Comparison of ENCODE assay signal across 16 cellular contexts in the genomic region with DNA sequence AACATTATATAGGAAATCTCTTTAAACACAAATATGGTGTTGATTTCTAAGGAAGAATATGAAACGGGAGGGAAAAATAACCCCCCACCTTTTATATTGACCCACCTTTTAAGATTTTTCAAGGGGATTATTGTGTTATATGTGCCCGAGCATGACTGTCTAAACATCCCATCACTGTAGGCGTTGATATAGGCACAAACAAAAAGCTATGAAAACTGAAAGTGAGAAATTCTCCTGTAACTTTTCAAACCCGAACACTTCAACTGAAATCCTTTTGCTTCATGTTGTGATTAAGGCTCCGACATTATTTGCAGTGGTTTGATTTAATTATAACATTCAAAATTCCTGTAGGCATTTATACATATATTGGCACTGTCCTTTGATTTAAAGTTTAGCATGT.
DNase-seq lines count a peak whose midpoint lies in the region; ATAC-seq and TF ChIP-seq lines count a peak whose summit lies in the region.
"Had no signal": no experiment of that assay in that cellular context is flagged by ENCODE, and none has a peak within 500 bp of the region (broad histone marks: within the 10 kb centered on the region; RNA-seq: fewer than 3 reads in every experiment).

No MANE protein-coding gene starts in this region.

- H3K4me1 ChIP-seq in SJCRH30 = 0 out of 2 replicates have a peak, but pooled peaks cover 3% of the 10 kb centered on the region
- H3K4me1 ChIP-seq in osteoblast (ENCODE audit: insufficient read depth, low read length) = no peaks in the 10 kb centered on the region
- H3K4me1 ChIP-seq: BLaER1 treated with 17β-estradiol and CSF1 and Interleukin-3, amounts not matched to agents 10 nM and 100 nM had no signal

- no peaks in the 10 kb centered on the region for H3K4me1 Mint-ChIP-seq in activated CD8-positive, alpha-beta T cell treated with anti-CD3 and anti-CD28 coated beads for 36 hours (ENCODE audit: low read depth)
- H3K4me1 Mint-ChIP-seq: B cell, GM23338 had no signal

- H3K9me3 ChIP-seq in MG63 = no peaks in the 10 kb centered on the region
- H3K9me3 ChIP-seq in SJCRH30 (replicated peaks) = no peaks in the 10 kb centered on the region
- H3K9me3 ChIP-seq in osteoblast (ENCODE audit: low read depth, low read length) = no peaks in the 10 kb centered on the region

- H3K4me3 ChIP-seq in AG10803 (ENCODE audit: low read length) (peak overlapping the region; percentile 3; the same call in 1 of the 2 replicates), MG63 (peak overlapping the region; percentile 24), SJCRH30 (peak overlapping the region; percentile 18; the same call in 1 of the 2 replicates), osteoblast (ENCODE audit: insufficient read depth, low read length) (no peak overlapping the region)
- H3K4me3 ChIP-seq: BLaER1 treated with 17β-estradiol and CSF1 and Interleukin-3, amounts not matched to agents 10 nM and 100 nM; GM23338 had no signal

- H3K4me2 ChIP-seq in osteoblast (ENCODE audit: insufficient read depth, low read length) = peak overlapping the region; percentile 34
- H3K4me2 ChIP-seq: BLaER1 treated with 17β-estradiol and CSF1 and Interleukin-3, amounts not matched to agents 10 nM and 100 nM; GM23338 had no signal

- DNase-seq in AG10803 (ENCODE audit: low read depth) (no peak), MG63 (no peak), SJCRH30 (peak in 1 of 2 experiments; percentile 11), osteoblast (ENCODE audit: insufficient read length, low spot score, missing footprints) (no peak)
- DNase-seq in activated CD8-positive, alpha-beta memory T cell treated with anti-CD3 and anti-CD28 coated beads, Interleukin-2, amount 50 U/mL, for 48 hours = no peak
- DNase-seq in activated CD8-positive, alpha-beta T cell treated with anti-CD3 and anti-CD28 coated beads for 36 hours = no peak
- DNase-seq: Calu3; CD8-positive, alpha-beta T cell; DMS79 treated with DMSO at 0.1 percent for 48 hours; HCEC 1CT had no signal

- TF ChIP-seq CTCF in AG10803 (conservative IDR thresholded peaks at IDR 0.05; ENCODE audit: low read length) = no peak
- TF ChIP-seq CTCF in osteoblast (IDR thresholded peaks at IDR 0.05; ENCODE audit: extremely low read depth, low read depth, low read length) = no peak
- TF ChIP-seq CTCF in activated CD8-positive, alpha-beta T cell treated with anti-CD3 and anti-CD28 coated beads for 36 hours (IDR thresholded peaks at IDR 0.05) = no peak

- H3K36me3 ChIP-seq in MG63 (no peaks in the 10 kb centered on the region), SJCRH30 (no peaks in the 10 kb centered on the region), osteoblast (ENCODE audit: insufficient read depth, low read length) (no peaks in the 10 kb centered on the region)
- H3K36me3 ChIP-seq: BLaER1 treated with 17β-estradiol and CSF1 and Interleukin-3, amounts not matched to agents 10 nM and 100 nM had no signal

- no peak for ATAC-seq in activated CD8-positive, alpha-beta T cell treated with anti-CD3 and anti-CD28 coated beads for 36 hours
- no peak for ATAC-seq in HG02610 (IDR thresholded peaks at IDR 0.05; ENCODE audit: unreplicated experiment)
- ATAC-seq: CD8-positive, alpha-beta T cell; GM23338 had no signal

- H3K36me3 Mint-ChIP-seq in activated CD8-positive, alpha-beta T cell treated with anti-CD3 and anti-CD28 coated beads for 36 hours (ENCODE audit: low read depth) = no peaks in the 10 kb centered on the region
- H3K36me3 Mint-ChIP-seq: CD8-positive, alpha-beta T cell had no signal

- no peaks in the 10 kb centered on the region for H3K27me3 ChIP-seq in MG63
- no peaks in the 10 kb centered on the region for H3K27me3 ChIP-seq in SJCRH30
- no peaks in the 10 kb centered on the region for H3K27me3 ChIP-seq in osteoblast (ENCODE audit: insufficient read depth, low read length)
- H3K27me3 ChIP-seq: BLaER1 treated with 17β-estradiol and CSF1 and Interleukin-3, amounts not matched to agents 10 nM and 100 nM had no signal

- no peaks in the 10 kb centered on the region for H3K79me2 ChIP-seq in osteoblast (ENCODE audit: insufficient read depth, low read length)

- H3K27ac ChIP-seq in SJCRH30 (no peak overlapping the region; the same call in 1 of the 2 replicates), osteoblast (ENCODE audit: low read depth, low read length) (no peak overlapping the region)
- H3K27ac ChIP-seq: 22Rv1; BLaER1 treated with 17β-estradiol and CSF1 and Interleukin-3, amounts not matched to agents 10 nM and 100 nM; HL-60 had no signal

- CTCF ChIA-PET in activated CD8-positive, alpha-beta T cell treated with anti-CD3 and anti-CD28 coated beads for 36 hours (lab: Charles Lee) = no interaction called here

- no peaks in the 10 kb centered on the region for H4K20me1 ChIP-seq in osteoblast (ENCODE audit: insufficient read depth, low read length)
- H4K20me1 ChIP-seq: BLaER1 treated with 17β-estradiol and CSF1 and Interleukin-3, amounts not matched to agents 10 nM and 100 nM had no signal

- no peak overlapping the region for H3K4me3 Mint-ChIP-seq in activated CD8-positive, alpha-beta T cell treated with anti-CD3 and anti-CD28 coated beads for 36 hours
- H3K4me3 Mint-ChIP-seq: B cell; CD8-positive, alpha-beta T cell; GM23338 had no signal

- no peak overlapping the region for H2AFZ ChIP-seq in osteoblast (ENCODE audit: low read length)

- peaks cover 6% of the 10 kb centered on the region for H3K27me3 Mint-ChIP-seq in activated CD8-positive, alpha-beta T cell treated with anti-CD3 and anti-CD28 coated beads for 36 hours

- intact Hi-C loops in activated CD8-positive, alpha-beta T cell treated with anti-CD3 and anti-CD28 coated beads for 36 hours (cut with micrococcal nuclease) = no loop called here

- no peak overlapping the region for H3K27ac Mint-ChIP-seq in activated CD8-positive, alpha-beta T cell treated with anti-CD3 and anti-CD28 coated beads for 36 hours
- H3K27ac Mint-ChIP-seq: B cell; CD8-positive, alpha-beta T cell; GM23338 had no signal

- no peaks in the 10 kb centered on the region for H3K9me3 Mint-ChIP-seq in activated CD8-positive, alpha-beta T cell treated with anti-CD3 and anti-CD28 coated beads for 36 hours
- H3K9me3 Mint-ChIP-seq: CD8-positive, alpha-beta T cell had no signal

- POLR2A ChIA-PET in activated CD8-positive, alpha-beta T cell treated with anti-CD3 and anti-CD28 coated beads for 36 hours (lab: Charles Lee) = no interaction called here
